Comparison of ENCODE assay signal across 2 cellular contexts in the genomic region with DNA sequence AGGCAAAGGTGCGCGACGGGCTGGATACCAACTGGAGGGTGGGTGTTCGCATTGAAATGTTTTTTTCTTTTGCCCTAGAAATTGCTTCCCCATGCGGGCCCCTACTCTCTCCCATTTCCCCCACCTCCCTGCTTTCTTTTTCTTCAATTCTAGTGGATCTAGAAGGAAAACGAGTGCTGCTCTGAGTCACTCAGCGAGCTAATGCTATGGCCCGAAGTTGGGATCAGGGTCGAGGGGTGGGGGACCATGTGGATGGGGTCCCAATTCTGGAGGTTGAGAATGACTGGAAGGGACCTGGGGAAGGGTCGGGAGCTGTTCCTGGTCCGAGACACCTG.
TF ChIP-seq lines count a peak whose summit lies in the region.

No MANE protein-coding gene starts in this region.

TF ChIP-seq in A549, 52 proteins besides CTCF, POLR2A, EP300 and RAD21 (continued from another document):
- TF ChIP-seq, protein P1, sequence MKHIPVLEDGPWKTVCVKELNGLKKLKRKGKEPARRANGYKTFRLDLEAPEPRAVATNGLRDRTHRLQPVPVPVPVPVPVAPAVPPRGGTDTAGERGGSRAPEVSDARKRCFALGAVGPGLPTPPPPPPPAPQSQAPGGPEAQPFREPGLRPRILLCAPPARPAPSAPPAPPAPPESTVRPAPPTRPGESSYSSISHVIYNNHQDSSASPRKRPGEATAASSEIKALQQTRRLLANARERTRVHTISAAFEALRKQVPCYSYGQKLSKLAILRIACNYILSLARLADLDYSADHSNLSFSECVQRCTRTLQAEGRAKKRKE (CRISPR knock-in tag; IDR thresholded peaks at IDR 0.05; ENCODE audit: low read depth): no peak
- no peak for TF ChIP-seq NFE2L2 (conservative IDR thresholded peaks at IDR 0.05; ENCODE audit: low read length)
- TF ChIP-seq HDAC2 (IDR thresholded peaks at IDR 0.05): no peak
- TF ChIP-seq NPAS2 (CRISPR knock-in tag; IDR thresholded peaks at IDR 0.05; ENCODE audit: borderline replicate concordance): no peak
- no peak for TF ChIP-seq ESRRA (IDR thresholded peaks at IDR 0.05; ENCODE audit: borderline replicate concordance, low read length)
- TF ChIP-seq, protein P2, sequence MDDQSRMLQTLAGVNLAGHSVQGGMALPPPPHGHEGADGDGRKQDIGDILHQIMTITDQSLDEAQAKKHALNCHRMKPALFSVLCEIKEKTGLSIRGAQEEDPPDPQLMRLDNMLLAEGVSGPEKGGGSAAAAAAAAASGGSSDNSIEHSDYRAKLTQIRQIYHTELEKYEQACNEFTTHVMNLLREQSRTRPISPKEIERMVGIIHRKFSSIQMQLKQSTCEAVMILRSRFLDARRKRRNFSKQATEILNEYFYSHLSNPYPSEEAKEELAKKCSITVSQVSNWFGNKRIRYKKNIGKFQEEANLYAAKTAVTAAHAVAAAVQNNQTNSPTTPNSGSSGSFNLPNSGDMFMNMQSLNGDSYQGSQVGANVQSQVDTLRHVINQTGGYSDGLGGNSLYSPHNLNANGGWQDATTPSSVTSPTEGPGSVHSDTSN (IDR thresholded peaks at IDR 0.05): no peak
- TF ChIP-seq TFCP2L1 (CRISPR knock-in tag; IDR thresholded peaks at IDR 0.05): no peak
- TF ChIP-seq JUN (IDR thresholded peaks at IDR 0.05): no peak
- TF ChIP-seq POLR2AphosphoS2 (conservative IDR thresholded peaks at IDR 0.05; ENCODE audit: low read length): no peak
- no peak for TF ChIP-seq EHMT2 (IDR thresholded peaks at IDR 0.05; ENCODE audit: low read depth)
- no peak for TF ChIP-seq CBX2 (IDR thresholded peaks at IDR 0.05; ENCODE audit: borderline replicate concordance, low read depth)
- TF ChIP-seq, protein P3, sequence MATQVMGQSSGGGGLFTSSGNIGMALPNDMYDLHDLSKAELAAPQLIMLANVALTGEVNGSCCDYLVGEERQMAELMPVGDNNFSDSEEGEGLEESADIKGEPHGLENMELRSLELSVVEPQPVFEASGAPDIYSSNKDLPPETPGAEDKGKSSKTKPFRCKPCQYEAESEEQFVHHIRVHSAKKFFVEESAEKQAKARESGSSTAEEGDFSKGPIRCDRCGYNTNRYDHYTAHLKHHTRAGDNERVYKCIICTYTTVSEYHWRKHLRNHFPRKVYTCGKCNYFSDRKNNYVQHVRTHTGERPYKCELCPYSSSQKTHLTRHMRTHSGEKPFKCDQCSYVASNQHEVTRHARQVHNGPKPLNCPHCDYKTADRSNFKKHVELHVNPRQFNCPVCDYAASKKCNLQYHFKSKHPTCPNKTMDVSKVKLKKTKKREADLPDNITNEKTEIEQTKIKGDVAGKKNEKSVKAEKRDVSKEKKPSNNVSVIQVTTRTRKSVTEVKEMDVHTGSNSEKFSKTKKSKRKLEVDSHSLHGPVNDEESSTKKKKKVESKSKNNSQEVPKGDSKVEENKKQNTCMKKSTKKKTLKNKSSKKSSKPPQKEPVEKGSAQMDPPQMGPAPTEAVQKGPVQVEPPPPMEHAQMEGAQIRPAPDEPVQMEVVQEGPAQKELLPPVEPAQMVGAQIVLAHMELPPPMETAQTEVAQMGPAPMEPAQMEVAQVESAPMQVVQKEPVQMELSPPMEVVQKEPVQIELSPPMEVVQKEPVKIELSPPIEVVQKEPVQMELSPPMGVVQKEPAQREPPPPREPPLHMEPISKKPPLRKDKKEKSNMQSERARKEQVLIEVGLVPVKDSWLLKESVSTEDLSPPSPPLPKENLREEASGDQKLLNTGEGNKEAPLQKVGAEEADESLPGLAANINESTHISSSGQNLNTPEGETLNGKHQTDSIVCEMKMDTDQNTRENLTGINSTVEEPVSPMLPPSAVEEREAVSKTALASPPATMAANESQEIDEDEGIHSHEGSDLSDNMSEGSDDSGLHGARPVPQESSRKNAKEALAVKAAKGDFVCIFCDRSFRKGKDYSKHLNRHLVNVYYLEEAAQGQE (IDR thresholded peaks at IDR 0.05): no peak
- no peak for TF ChIP-seq CEBPB (IDR thresholded peaks at IDR 0.05)
- TF ChIP-seq TP53 (CRISPR knock-in tag; IDR thresholded peaks at IDR 0.05): no peak
- TF ChIP-seq, protein P4, sequence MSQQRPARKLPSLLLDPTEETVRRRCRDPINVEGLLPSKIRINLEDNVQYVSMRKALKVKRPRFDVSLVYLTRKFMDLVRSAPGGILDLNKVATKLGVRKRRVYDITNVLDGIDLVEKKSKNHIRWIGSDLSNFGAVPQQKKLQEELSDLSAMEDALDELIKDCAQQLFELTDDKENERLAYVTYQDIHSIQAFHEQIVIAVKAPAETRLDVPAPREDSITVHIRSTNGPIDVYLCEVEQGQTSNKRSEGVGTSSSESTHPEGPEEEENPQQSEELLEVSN (IDR thresholded peaks at IDR 0.05; ENCODE audit: borderline replicate concordance, low read depth): no peak
- no peak for TF ChIP-seq BHLHE40 (IDR thresholded peaks at IDR 0.05; ENCODE audit: low read depth, low read length)

TF ChIP-seq in IMR-90, 13 proteins besides CTCF, POLR2A, EP300 and RAD21 (continued from another document):
- TF ChIP-seq, protein P5, sequence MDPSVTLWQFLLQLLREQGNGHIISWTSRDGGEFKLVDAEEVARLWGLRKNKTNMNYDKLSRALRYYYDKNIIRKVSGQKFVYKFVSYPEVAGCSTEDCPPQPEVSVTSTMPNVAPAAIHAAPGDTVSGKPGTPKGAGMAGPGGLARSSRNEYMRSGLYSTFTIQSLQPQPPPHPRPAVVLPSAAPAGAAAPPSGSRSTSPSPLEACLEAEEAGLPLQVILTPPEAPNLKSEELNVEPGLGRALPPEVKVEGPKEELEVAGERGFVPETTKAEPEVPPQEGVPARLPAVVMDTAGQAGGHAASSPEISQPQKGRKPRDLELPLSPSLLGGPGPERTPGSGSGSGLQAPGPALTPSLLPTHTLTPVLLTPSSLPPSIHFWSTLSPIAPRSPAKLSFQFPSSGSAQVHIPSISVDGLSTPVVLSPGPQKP (IDR thresholded peaks at IDR 0.05; ENCODE audit: borderline replicate concordance, low read depth, low read length): no peak
- TF ChIP-seq CHD1 (IDR thresholded peaks at IDR 0.05; ENCODE audit: low read depth, low read length) (no peak), RCOR1 (IDR thresholded peaks at IDR 0.05; ENCODE audit: insufficient replicate concordance, low read length) (no peak), MAZ (IDR thresholded peaks at IDR 0.05; ENCODE audit: borderline replicate concordance, low read depth, low read length) (no peak), RFX5 (IDR thresholded peaks at IDR 0.05; ENCODE audit: low read depth, low read length) (no peak), MAFK (IDR thresholded peaks at IDR 0.05; ENCODE audit: low read depth, low read length) (no peak), NFE2L2 (IDR thresholded peaks at IDR 0.05; ENCODE audit: low read depth, low read length) (no peak), CEBPB (IDR thresholded peaks at IDR 0.05; ENCODE audit: low read depth, low read length) (no peak)
- TF ChIP-seq, protein P6, sequence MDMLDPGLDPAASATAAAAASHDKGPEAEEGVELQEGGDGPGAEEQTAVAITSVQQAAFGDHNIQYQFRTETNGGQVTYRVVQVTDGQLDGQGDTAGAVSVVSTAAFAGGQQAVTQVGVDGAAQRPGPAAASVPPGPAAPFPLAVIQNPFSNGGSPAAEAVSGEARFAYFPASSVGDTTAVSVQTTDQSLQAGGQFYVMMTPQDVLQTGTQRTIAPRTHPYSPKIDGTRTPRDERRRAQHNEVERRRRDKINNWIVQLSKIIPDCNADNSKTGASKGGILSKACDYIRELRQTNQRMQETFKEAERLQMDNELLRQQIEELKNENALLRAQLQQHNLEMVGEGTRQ (IDR thresholded peaks at IDR 0.05; ENCODE audit: low read depth, low read length): no peak
TF ChIP-seq in IMR-90: peak in this region for 0.
